ENCODE assay signal across 26 cellular contexts in the genomic region with DNA sequence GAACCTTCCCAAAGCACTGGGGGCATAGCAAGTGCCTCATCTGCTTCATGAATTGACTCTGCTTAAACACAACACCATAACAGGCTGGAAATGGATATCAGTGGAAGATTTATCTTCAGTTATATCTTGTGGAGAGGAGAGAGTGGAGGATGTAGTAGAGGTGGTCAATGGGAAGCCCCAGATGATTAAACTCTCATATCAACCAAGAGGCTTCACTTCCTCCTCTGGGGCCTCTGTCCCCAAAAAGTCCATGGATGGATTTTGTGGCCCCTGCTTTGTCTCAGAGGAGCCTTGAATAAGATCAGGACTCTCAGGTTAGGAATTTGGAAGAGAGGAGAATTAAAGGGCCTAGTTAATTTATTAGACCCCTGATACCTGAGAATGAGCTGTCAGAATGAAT.
"Had no signal": no experiment of that assay in that cellular context is flagged by ENCODE, and none has a peak within 500 bp of the region (broad histone marks: within the 10 kb centered on the region; RNA-seq: fewer than 3 reads in every experiment).

No MANE protein-coding gene starts in this region.

- ATAC-seq: effector memory CD8-positive, alpha-beta T cell; esophagus mucosa; gastrocnemius medialis; heart right ventricle; left cardiac atrium; left lung; left ventricle myocardium superior; lower lobe of right lung; mucosa of descending colon; naive thymus-derived CD8-positive, alpha-beta T cell had no signal

- H3K4me1 ChIP-seq: esophagus squamous epithelium, gastrocnemius medialis, heart right ventricle, left lung, lower lobe of right lung had no signal

- DNase-seq: cortex of kidney; effector CD8-positive, alpha-beta T cell; effector memory CD8-positive, alpha-beta T cell; endodermal cell; erythroblast; esophagus squamous epithelium; foreskin fibroblast; foreskin melanocyte; gastrocnemius medialis; glutamatergic neuron; head of caudate nucleus; heart right ventricle; hippocampal formation; left cardiac atrium; left lung; left ventricle myocardium superior; lower lobe of right lung; mesenchymal stem cell; mucosa of descending colon; naive B cell had no signal

- H3K27ac ChIP-seq: epithelial cell of prostate, esophagus squamous epithelium, gastrocnemius medialis, heart right ventricle, left lung, lower lobe of right lung had no signal

- H3K4me3 ChIP-seq: esophagus squamous epithelium, gastrocnemius medialis, heart right ventricle, left lung, lower lobe of right lung, mucosa of descending colon had no signal

- H3K27me3 ChIP-seq: gastrocnemius medialis, left lung had no signal

- FAIRE-seq: endometrium, islet of Langerhans, keratinocyte had no signal

- H3K9me3 ChIP-seq: esophagus squamous epithelium, gastrocnemius medialis, heart right ventricle, left lung, lower lobe of right lung, mucosa of descending colon had no signal

- H3K36me3 ChIP-seq: esophagus squamous epithelium, gastrocnemius medialis, left lung, lower lobe of right lung had no signal
